ENCODE assay signal across 13 cellular contexts in genomic region chr13:90717451-90717936, GRCh38.
DNase-seq lines count a peak whose midpoint lies in the region; ATAC-seq, FAIRE-seq and TF ChIP-seq lines count a peak whose summit lies in the region.
"Had no signal": no experiment of that assay in that cellular context is flagged by ENCODE, and none has a peak within 500 bp of the region (broad histone marks: within the 10 kb centered on the region; RNA-seq: fewer than 3 reads in every experiment).

No MANE protein-coding gene starts in this region.

- DNase-seq in G401 (ENCODE audit: low spot score) (peak; percentile 65), RWPE1 (ENCODE audit: low spot score) (peak; percentile 56), fibroblast of pulmonary artery (ENCODE audit: low read depth) (peak; percentile 89), pancreas (peak in 1 of 6 donors; percentile 8)
- DNase-seq: activated CD8-positive, alpha-beta memory T cell treated with anti-CD3 and anti-CD28 coated beads, Interleukin-2, amount 50 U/mL, for 48 hours; NCI-H345; stimulated activated naive CD4-positive, alpha-beta T cell treated with Interleukin-2 at 50 U/mL for 16 hours; T-helper 9 cell had no signal

- H3K9me3 ChIP-seq in pancreas (no peaks in the 10 kb centered on the region), gastroesophageal sphincter (no peaks in the 10 kb centered on the region)

- no peak for FAIRE-seq in pancreas (lab: Jason Lieb, UNC)
- FAIRE-seq: islet of Langerhans had no signal

- ATAC-seq in pancreas (peak; percentile 71 to 87 (median 78)), HG03280 (IDR thresholded peaks at IDR 0.05; ENCODE audit: unreplicated experiment) (no peak), GM21576 (IDR thresholded peaks at IDR 0.05; ENCODE audit: unreplicated experiment) (no peak), gastroesophageal sphincter (no peak), GM18498 (IDR thresholded peaks at IDR 0.05; ENCODE audit: unreplicated experiment) (no peak)

- POLR2A ChIA-PET in RWPE1 (lab: Yijun Ruan, JAX; ENCODE audit: low non-redundant PET), result no interaction called here

- WGBS in pancreas, 2 donors, result 33 to 36% methylated on average over 3 of the region's 3 CpGs
- WGBS in gastroesophageal sphincter (ENCODE audit: low coverage in 1 of 2), 2 donors, result 25 to 33% methylated on average over 2 to 3 of the region's 3 CpGs

- CTCF ChIA-PET in RWPE1 (lab: Yijun Ruan, JAX), result no interaction called here

- TF ChIP-seq POLR2A in gastroesophageal sphincter (IDR thresholded peaks at IDR 0.05), result no peak

- H3K36me3 ChIP-seq in pancreas, result no peaks in the 10 kb centered on the region
- H3K36me3 ChIP-seq in gastroesophageal sphincter, result no peaks in the 10 kb centered on the region

- no peak overlapping the region for H3K27ac ChIP-seq in RWPE1
- peak overlapping the region in 2 of 4 donors; percentile 24 to 44 for H3K27ac ChIP-seq in pancreas
- H3K27ac ChIP-seq in gastroesophageal sphincter, result no peak overlapping the region

- TF ChIP-seq EP300 in gastroesophageal sphincter (IDR thresholded peaks at IDR 0.05), result no peak

- H3K4me1 ChIP-seq in pancreas (no peaks in the 10 kb centered on the region), gastroesophageal sphincter (no peaks in the 10 kb centered on the region)

- intact Hi-C loops in pancreas (cut with DNase I), result no loop called here

- no peak for TF ChIP-seq CTCF in RWPE1 (conservative IDR thresholded peaks at IDR 0.05; ENCODE audit: low read depth)
- no peak for TF ChIP-seq CTCF in fibroblast of pulmonary artery (IDR thresholded peaks at IDR 0.05; ENCODE audit: low read length, missing control alignments)
- no peak for TF ChIP-seq CTCF in pancreas (IDR thresholded peaks at IDR 0.05)
- no peak for TF ChIP-seq CTCF in gastroesophageal sphincter (IDR thresholded peaks at IDR 0.05)

- in situ Hi-C loops in G401 (cut with HindIII; ENCODE audit: low sequenced_read_pairs), result no loop called here

- no peak overlapping the region for H3K4me3 ChIP-seq in fibroblast of pulmonary artery (replicated peaks; ENCODE audit: low read depth, low read length)
- no peak overlapping the region for H3K4me3 ChIP-seq in pancreas
- H3K4me3 ChIP-seq in gastroesophageal sphincter, result no peak overlapping the region

- H3K27me3 ChIP-seq in pancreas (no peaks in the 10 kb centered on the region), gastroesophageal sphincter (no peaks in the 10 kb centered on the region)

Comparison
In these comparisons a context has a peak if more than half of its experiments do, and no peak if none do; other contexts are left out.
1. ATAC-seq: peak in pancreas (4 of 4); none in HG03280 (single experiment), GM21576 (single experiment), gastroesophageal sphincter (single experiment) and GM18498 (single experiment).